21 cellular contexts compared by ENCODE assay signal in genomic region chr6:160438481-160438880, GRCh38.
DNase-seq lines count a peak whose midpoint lies in the region; TF ChIP-seq lines count a peak whose summit lies in the region.
"Had no signal": no experiment of that assay in that cellular context is flagged by ENCODE, and none has a peak within 500 bp of the region (broad histone marks: within the 10 kb centered on the region; RNA-seq: fewer than 3 reads in every experiment).

No MANE protein-coding gene starts in this region.

- no peak overlapping the region for H3K4me3 Mint-ChIP-seq in mesothelial cell of epicardium
- H3K4me3 Mint-ChIP-seq: CD4-positive, alpha-beta T cell; CD8-positive, alpha-beta memory T cell had no signal

- H3K27ac ChIP-seq in effector memory CD4-positive, alpha-beta T cell (ENCODE audit: insufficient read depth, low read length, poor library complexity, severe bottlenecking): no peak overlapping the region
- H3K27ac ChIP-seq: 22Rv1; BLaER1 treated with 17β-estradiol and CSF1 and Interleukin-3, amounts not matched to agents 10 nM and 100 nM; GM23248 had no signal

- DNase-seq in amniotic epithelial cell (ENCODE audit: low read depth) (peak; percentile 93), kidney tubule cell (ENCODE audit: low spot score) (peak; percentile 37), mesothelial cell of epicardium (ENCODE audit: low spot score in 2 of 2, unreplicated experiment in 2 of 2) (no peak), hippocampal formation (lab: John Stamatoyannopoulos, UW) (no peak), NCI-H1092 (lab: John Stamatoyannopoulos, UW) (no peak)
- DNase-seq in effector memory CD4-positive, alpha-beta T cell: no peak
- DNase-seq: AML-193; BE2C; CD4-positive, alpha-beta T cell; CD8-positive, alpha-beta memory T cell; DMS 273 treated with DMSO at 0.1 percent for 48 hours; DMS79; EL; GDM1; GM23248; H7; HCEC 1CT had no signal

- no peak overlapping the region for H3K4me3 ChIP-seq in effector memory CD4-positive, alpha-beta T cell (ENCODE audit: insufficient read depth, low read depth, low read length, poor library complexity, severe bottlenecking)
- H3K4me3 ChIP-seq: BLaER1 treated with 17β-estradiol and CSF1 and Interleukin-3, amounts not matched to agents 10 nM and 100 nM; GM12878; GM23248 had no signal

- peaks cover 4% of the 10 kb centered on the region for H3K27me3 Mint-ChIP-seq in mesothelial cell of epicardium (ENCODE audit: low read depth)

- no peaks in the 10 kb centered on the region for H3K36me3 ChIP-seq in effector memory CD4-positive, alpha-beta T cell (ENCODE audit: control insufficient read depth, insufficient read depth, low read length)
- H3K36me3 ChIP-seq: BE2C; BLaER1 treated with 17β-estradiol and CSF1 and Interleukin-3, amounts not matched to agents 10 nM and 100 nM had no signal

- peaks cover 15% of the 10 kb centered on the region for H3K4me1 Mint-ChIP-seq in mesothelial cell of epicardium
- H3K4me1 Mint-ChIP-seq: CD14-positive monocyte had no signal

- no peak for TF ChIP-seq CTCF in mesothelial cell of epicardium (IDR thresholded peaks at IDR 0.05; ENCODE audit: unreplicated experiment)

- H3K27ac Mint-ChIP-seq in mesothelial cell of epicardium: peak overlapping the region; percentile 39
- H3K27ac Mint-ChIP-seq: CD4-positive, alpha-beta T cell had no signal

- no peaks in the 10 kb centered on the region for H3K36me3 Mint-ChIP-seq in mesothelial cell of epicardium
- H3K36me3 Mint-ChIP-seq: CD14-positive monocyte; CD8-positive, alpha-beta memory T cell had no signal

- H3K27me3 ChIP-seq in effector memory CD4-positive, alpha-beta T cell (replicated peaks; ENCODE audit: control insufficient read depth, insufficient read depth, low read length, poor library complexity, severe bottlenecking): peaks cover 2% of the 10 kb centered on the region
- H3K27me3 ChIP-seq: BE2C had no signal

- H3K9me3 Mint-ChIP-seq in mesothelial cell of epicardium: no peaks in the 10 kb centered on the region
- H3K9me3 Mint-ChIP-seq: CD4-positive, alpha-beta T cell; CD8-positive, alpha-beta memory T cell had no signal

- H3K9me3 ChIP-seq in effector memory CD4-positive, alpha-beta T cell (ENCODE audit: control insufficient read depth, low read length): no peaks in the 10 kb centered on the region
- H3K9me3 ChIP-seq: BE2C; BLaER1 treated with 17β-estradiol and CSF1 and Interleukin-3, amounts not matched to agents 10 nM and 100 nM had no signal

- H3K4me1 ChIP-seq in effector memory CD4-positive, alpha-beta T cell (ENCODE audit: control insufficient read depth, insufficient read depth, low read length, poor library complexity, severe bottlenecking): no peaks in the 10 kb centered on the region
- H3K4me1 ChIP-seq: BE2C had no signal

Comparison
In these comparisons a context has a peak if more than half of its experiments do, and no peak if none do; other contexts are left out.
1. DNase-seq: peak in amniotic epithelial cell (single experiment) and kidney tubule cell (single experiment); none in mesothelial cell of epicardium (0 of 2), hippocampal formation (0 of 2), effector memory CD4-positive, alpha-beta T cell (0 of 3) and NCI-H1092 (single experiment).